In the genomic region with DNA sequence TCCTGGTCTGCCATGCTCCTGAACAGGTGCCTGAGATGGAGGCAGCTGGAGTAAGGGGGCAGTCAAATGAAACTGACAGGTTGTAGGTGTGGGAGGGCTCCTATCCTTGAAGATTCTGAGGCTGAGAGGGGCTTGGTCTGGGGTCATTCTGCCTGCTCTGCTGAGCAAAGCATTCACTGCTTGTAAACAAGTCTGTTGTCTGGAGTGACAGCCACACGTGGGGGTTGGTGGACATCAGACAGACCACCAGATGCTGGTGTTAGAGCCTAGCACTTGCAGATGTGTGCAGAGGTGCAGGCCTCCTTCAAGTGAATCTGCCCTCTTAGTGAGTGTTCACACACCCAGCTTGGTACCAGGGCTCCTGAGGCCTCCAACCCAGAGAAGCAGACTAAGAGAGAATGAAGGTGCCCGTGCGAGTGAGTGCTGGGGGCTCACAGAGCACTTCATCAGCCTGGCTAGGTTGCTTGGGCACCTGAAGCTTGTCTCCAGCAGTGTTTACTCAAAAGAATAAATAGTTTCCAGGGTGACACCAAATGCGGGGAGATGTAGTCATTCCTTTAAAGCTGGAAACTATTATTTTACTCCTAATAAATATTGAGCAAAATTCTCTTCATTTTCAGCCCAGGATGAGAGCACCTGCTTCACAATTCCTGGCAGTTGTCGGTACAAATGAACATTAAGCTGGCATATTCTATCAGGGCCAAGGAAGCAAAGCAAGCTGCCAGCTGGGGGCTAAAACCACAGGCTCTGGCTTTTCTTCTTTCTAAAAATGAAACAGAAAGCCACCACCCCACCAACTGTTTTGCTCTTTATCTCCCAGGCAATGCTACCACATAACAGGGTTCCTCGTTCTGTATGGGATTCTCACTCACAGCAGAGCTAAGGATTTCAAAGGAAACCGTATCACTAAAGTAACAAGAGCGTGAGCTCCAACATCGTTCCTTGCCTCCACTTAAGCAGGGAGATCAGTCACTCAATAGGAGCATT, we compare ENCODE assay signal across 9 cellular contexts.
DNase-seq lines count a peak whose midpoint lies in the region; ATAC-seq and TF ChIP-seq lines count a peak whose summit lies in the region.
"Had no signal": no experiment of that assay in that cellular context is flagged by ENCODE, and none has a peak within 500 bp of the region (broad histone marks: within the 10 kb centered on the region; RNA-seq: fewer than 3 reads in every experiment).

No MANE protein-coding gene starts in this region.

- H3K27ac ChIP-seq in endodermal cell (ENCODE audit: low read depth, low read length), result peak overlapping the region; percentile 98

- ATAC-seq in GM18858 (IDR thresholded peaks at IDR 0.05; ENCODE audit: unreplicated experiment), result peak; percentile 87
- ATAC-seq in GM21529 (IDR thresholded peaks at IDR 0.05; ENCODE audit: unreplicated experiment), result peak; percentile 79

- H3K27me3 Mint-ChIP-seq in endodermal cell (ENCODE audit: insufficient read depth), result peaks cover 13% of the 10 kb centered on the region

- peaks cover 2% of the 10 kb centered on the region for H3K9me3 Mint-ChIP-seq in endodermal cell

- H3K9ac ChIP-seq in endodermal cell (ENCODE audit: extremely low read depth, low read length, poor library complexity, severe bottlenecking), result no peak overlapping the region

- H3K9me3 ChIP-seq in endodermal cell (ENCODE audit: control insufficient read depth, low read length), result no peaks in the 10 kb centered on the region

- H3K27ac Mint-ChIP-seq in endodermal cell, result no peak overlapping the region

- no peak for TF ChIP-seq CTCF in endodermal cell (conservative IDR thresholded peaks at IDR 0.05)

- no peak overlapping the region for H3K4me3 Mint-ChIP-seq in endodermal cell

- H3K4me1 ChIP-seq in endodermal cell (ENCODE audit: control insufficient read depth, insufficient read depth, low read length), result peaks cover 11% of the 10 kb centered on the region

- no peaks in the 10 kb centered on the region for H3K36me3 ChIP-seq in endodermal cell (ENCODE audit: control insufficient read depth, insufficient read depth, low read length)

- H3K36me3 Mint-ChIP-seq in endodermal cell (ENCODE audit: low read depth), result no peaks in the 10 kb centered on the region

- no peak overlapping the region for H3K4me3 ChIP-seq in endodermal cell (ENCODE audit: low read length)

- DNase-seq in LHCN-M2 (ENCODE audit: low read depth), result peak; percentile 16
- no peak for DNase-seq in endodermal cell
- DNase-seq in iPS-NIHi11 (ENCODE audit: low spot score), result no peak
- no peak for DNase-seq in HuH-7.5 (ENCODE audit: low spot score)
- no peak for DNase-seq in stimulated activated CD4-positive, alpha-beta T cell treated with anti-CD3 and anti-CD28 coated beads, Interleukin-4, amount 100 ng/mL, for 24 hours
- DNase-seq in NCI-H1436 treated with DMSO at 0.1 percent for 48 hours (lab: John Stamatoyannopoulos, UW), result no peak

- H3K27me3 ChIP-seq in endodermal cell (ENCODE audit: control insufficient read depth, insufficient read depth, low read length, poor library complexity, severe bottlenecking), result no peaks in the 10 kb centered on the region
- H3K27me3 ChIP-seq: dorsolateral prefrontal cortex had no signal

- WGBS in endodermal cell (ENCODE audit: insufficient coverage in 1 of 2, insufficient read length in 1 of 2), 2 experiments, result 89 to 92% methylated on average over 8 to 9 of the region's 9 CpGs

- peaks cover 38% of the 10 kb centered on the region for H3K4me1 Mint-ChIP-seq in endodermal cell
